1 cellular context compared by ENCODE assay signal in genomic region chr19:2061936-2062729, GRCh38.
TF ChIP-seq lines count a peak whose summit lies in the region.

No MANE protein-coding gene starts in this region.

TF ChIP-seq in HepG2, 621 proteins besides CTCF, POLR2A, EP300 and RAD21 (continued from another document and continues in another):
- no peak for TF ChIP-seq GMEB1 (CRISPR knock-in tag; IDR thresholded peaks at IDR 0.05; ENCODE audit: borderline replicate concordance)
- TF ChIP-seq LBX2 (CRISPR knock-in tag; IDR thresholded peaks at IDR 0.05; ENCODE audit: borderline replicate concordance): no peak
- TF ChIP-seq MAFK (conservative IDR thresholded peaks at IDR 0.05 in 1 of 2, IDR thresholded peaks at IDR 0.05 in 1 of 2; ENCODE audit: low read length in 2 of 2): no peak
- no peak for TF ChIP-seq GTF3A (CRISPR knock-in tag; conservative IDR thresholded peaks at IDR 0.05)
- no peak for TF ChIP-seq SKIL (CRISPR knock-in tag; IDR thresholded peaks at IDR 0.05; ENCODE audit: borderline replicate concordance)
- no peak for TF ChIP-seq SSRP1 (CRISPR knock-in tag; IDR thresholded peaks at IDR 0.05)
- TF ChIP-seq ZNF138 (CRISPR knock-in tag; IDR thresholded peaks at IDR 0.05; ENCODE audit: low read depth): no peak
- TF ChIP-seq ZMAT5 (CRISPR knock-in tag; IDR thresholded peaks at IDR 0.05; ENCODE audit: borderline replicate concordance, low read depth): no peak
- no peak for TF ChIP-seq MLLT10 (CRISPR knock-in tag; IDR thresholded peaks at IDR 0.05)
- TF ChIP-seq NFKB2 (CRISPR knock-in tag; IDR thresholded peaks at IDR 0.05; ENCODE audit: borderline replicate concordance): peak; percentile 38; the same call in 1 of the 2 replicates
- TF ChIP-seq ZMYM3 (CRISPR knock-in tag; IDR thresholded peaks at IDR 0.05): no peak
- TF ChIP-seq ZNF234 (CRISPR knock-in tag; conservative IDR thresholded peaks at IDR 0.05): no peak
- no peak for TF ChIP-seq TRIM24 (CRISPR knock-in tag; IDR thresholded peaks at IDR 0.05)
- no peak for TF ChIP-seq HNRNPH1 (optimal IDR thresholded peaks at IDR 0.05; ENCODE audit: low read depth, low read length)
- TF ChIP-seq TFE3 (CRISPR knock-in tag; IDR thresholded peaks at IDR 0.05): no peak
- peak; percentile 17; the same call in 1 of the 2 replicates for TF ChIP-seq NRL (CRISPR knock-in tag; IDR thresholded peaks at IDR 0.05; ENCODE audit: borderline replicate concordance)
- no peak for TF ChIP-seq HES4 (CRISPR knock-in tag; IDR thresholded peaks at IDR 0.05; ENCODE audit: borderline replicate concordance)
- no peak for TF ChIP-seq LCORL (IDR thresholded peaks at IDR 0.05)
- TF ChIP-seq LCORL (CRISPR knock-in tag; IDR thresholded peaks at IDR 0.05): no peak
- no peak for TF ChIP-seq ZNF646 (CRISPR knock-in tag; IDR thresholded peaks at IDR 0.05)
- TF ChIP-seq JDP2 (CRISPR knock-in tag; IDR thresholded peaks at IDR 0.05; ENCODE audit: borderline replicate concordance): no peak
- no peak for TF ChIP-seq MAFG (CRISPR knock-in tag; IDR thresholded peaks at IDR 0.05)
- TF ChIP-seq ZNF10 (CRISPR knock-in tag; IDR thresholded peaks at IDR 0.05; ENCODE audit: borderline replicate concordance, low read depth): no peak
- no peak for TF ChIP-seq DZIP1 (CRISPR knock-in tag; IDR thresholded peaks at IDR 0.05)
- no peak for TF ChIP-seq ESRRA (CRISPR knock-in tag; IDR thresholded peaks at IDR 0.05; ENCODE audit: low read depth)
- 0 out of 2 replicates have a peak, but pooled peaks have one; percentile 23 for TF ChIP-seq ZNF280D (CRISPR knock-in tag; IDR thresholded peaks at IDR 0.05)
- TF ChIP-seq ZNF660 (CRISPR knock-in tag; IDR thresholded peaks at IDR 0.05; ENCODE audit: borderline replicate concordance, low read depth): no peak
- TF ChIP-seq PHF21A (CRISPR knock-in tag; IDR thresholded peaks at IDR 0.05): no peak
- peak; percentile 81 for TF ChIP-seq ZBTB42 (CRISPR knock-in tag; IDR thresholded peaks at IDR 0.05)
- TF ChIP-seq ZNF460 (CRISPR knock-in tag; IDR thresholded peaks at IDR 0.05; ENCODE audit: borderline replicate concordance): no peak
- TF ChIP-seq KMT2A (CRISPR knock-in tag; IDR thresholded peaks at IDR 0.05): no peak
- TF ChIP-seq TEAD2 (CRISPR knock-in tag; IDR thresholded peaks at IDR 0.05): no peak
- no peak for TF ChIP-seq ZKSCAN1 (IDR thresholded peaks at IDR 0.05; ENCODE audit: low read length)
- TF ChIP-seq KLF12 (CRISPR knock-in tag; IDR thresholded peaks at IDR 0.05; ENCODE audit: borderline replicate concordance): no peak
- no peak for TF ChIP-seq XRCC5 (optimal IDR thresholded peaks at IDR 0.05; ENCODE audit: low read length)
- TF ChIP-seq CBX1 (IDR thresholded peaks at IDR 0.05; ENCODE audit: low read depth): no peak
- TF ChIP-seq CBX2 (IDR thresholded peaks at IDR 0.05; ENCODE audit: low read depth, low read length): no peak
- no peak for TF ChIP-seq CBX2 (CRISPR knock-in tag; IDR thresholded peaks at IDR 0.05; ENCODE audit: low read depth)
- TF ChIP-seq ZNF740 (CRISPR knock-in tag; IDR thresholded peaks at IDR 0.05): peak; percentile 30; the same call in 1 of the 2 replicates
- no peak for TF ChIP-seq ZNF446 (CRISPR knock-in tag; IDR thresholded peaks at IDR 0.05)
- no peak for TF ChIP-seq TCF12 (IDR thresholded peaks at IDR 0.05)
- 0 out of 2 replicates have a peak, but pooled peaks have one; percentile 52 for TF ChIP-seq TCF12 (CRISPR knock-in tag; IDR thresholded peaks at IDR 0.05)
- TF ChIP-seq ZMYM2 (CRISPR knock-in tag; IDR thresholded peaks at IDR 0.05): no peak
- no peak for TF ChIP-seq HOXA7 (CRISPR knock-in tag; IDR thresholded peaks at IDR 0.05)
- TF ChIP-seq ZNF280B (CRISPR knock-in tag; IDR thresholded peaks at IDR 0.05; ENCODE audit: borderline replicate concordance): no peak
